In the genomic region with DNA sequence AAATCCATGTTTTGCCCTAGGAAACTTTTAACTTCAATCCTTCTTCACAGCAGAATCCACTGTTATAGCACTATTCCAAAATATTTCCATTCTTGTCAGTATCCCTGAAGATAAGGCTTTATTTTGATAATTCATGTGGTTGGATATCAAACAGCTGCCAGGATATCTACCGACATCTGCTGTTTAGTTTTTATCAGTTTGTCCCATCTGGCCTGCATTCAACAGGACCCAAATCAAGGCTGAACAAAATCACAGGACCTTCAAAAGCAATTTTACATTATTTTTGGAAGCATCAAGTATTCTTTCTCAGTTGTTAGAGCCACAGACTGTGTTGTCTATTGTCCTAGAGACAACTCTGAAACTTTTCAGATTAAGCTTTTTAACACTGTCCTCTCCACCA, we compare ENCODE assay signal across 19 cellular contexts.
A peak's percentile ranks its signal among the peaks of the same experiment; 100 is the strongest.
DNase-seq lines count a peak whose midpoint lies in the region; ATAC-seq, FAIRE-seq and TF ChIP-seq lines count a peak whose summit lies in the region.
"Had no signal": no experiment of that assay in that cellular context is flagged by ENCODE, and none has a peak within 500 bp of the region (broad histone marks: within the 10 kb centered on the region; RNA-seq: fewer than 3 reads in every experiment).

No MANE protein-coding gene starts in this region.

- no peak for ATAC-seq in left colon
- ATAC-seq: CD8-positive, alpha-beta T cell; GM12878 had no signal

- no peak for TF ChIP-seq CTCF in D721Med (IDR thresholded peaks at IDR 0.05; ENCODE audit: insufficient read depth, missing control alignments)

- DNase-seq in D721Med (ENCODE audit: insufficient read length, low spot score) (no peak), DMS 273 treated with DMSO at 0.1 percent for 48 hours (lab: John Stamatoyannopoulos, UW) (peak; percentile 74), OCI-M1 (lab: John Stamatoyannopoulos, UW) (peak; percentile 4), left colon (no peak), ureter (ENCODE audit: low spot score) (no peak), G401 (ENCODE audit: low spot score) (no peak)
- DNase-seq: Caco-2; CD4-positive, CD25-positive, alpha-beta regulatory T cell; CD8-positive, alpha-beta T cell; DMS153; DND-41; GDM1; GM23248; H7; HCEC 1CT had no signal

- FAIRE-seq in D721Med (lab: Jason Lieb, UNC): peak; percentile 38
- FAIRE-seq: A204.1, GM12878, GM19239, H1 had no signal

- in situ Hi-C loops in G401 (cut with HindIII; ENCODE audit: low sequenced_read_pairs): no loop called here

- intact Hi-C loops in left colon (cut with DNase I, micrococcal nuclease): no loop called here

Comparison
In these comparisons a context has a peak if more than half of its experiments do, and no peak if none do; other contexts are left out.
1. DNase-seq: peak in DMS 273 treated with DMSO at 0.1 percent for 48 hours (single experiment) and OCI-M1 (single experiment); none in D721Med (single experiment), left colon (0 of 2), ureter (single experiment) and G401 (single experiment).